In genomic region chr9:73080110-73080683, GRCh38 we compare ENCODE assay signal across 18 cellular contexts.
A peak's percentile ranks its signal among the peaks of the same experiment; 100 is the strongest.
DNase-seq lines count a peak whose midpoint lies in the region; ATAC-seq, FAIRE-seq and TF ChIP-seq lines count a peak whose summit lies in the region.
"Had no signal": no experiment of that assay in that cellular context is flagged by ENCODE, and none has a peak within 500 bp of the region (broad histone marks: within the 10 kb centered on the region; RNA-seq: fewer than 3 reads in every experiment).

No MANE protein-coding gene starts in this region.

- H4K5ac ChIP-seq in H1 (ENCODE audit: insufficient read length, low read depth, low read length), result no peak overlapping the region

- POLR2A ChIA-PET in A549 (lab: Yijun Ruan, JAX) (interaction anchor here (1.3 kb wide), 1 partner anchor 82 kb away, joined by 4 read pairs; no protein-coding TSS in a partner anchor), H1 (lab: Charles Lee; ENCODE audit: partially characterized antibody) (no interaction called here), OCI-LY7 (lab: Charles Lee) (no interaction called here)

- H3K27me3 ChIP-seq in H1 (replicated peaks in 1 of 4; ENCODE audit: control insufficient read depth in 3 of 4, extremely low read depth in 1 of 4, insufficient read depth in 3 of 4, low read length in 3 of 4), result no peaks in the 10 kb centered on the region
- H3K27me3 ChIP-seq: suprapubic skin had no signal

- no peak overlapping the region for H3K56ac ChIP-seq in H1 (replicated peaks; ENCODE audit: insufficient read length, low read depth, low read length)

- peak overlapping the region; percentile 53 for H3K4me3 Mint-ChIP-seq in HFFc6
- H3K4me3 Mint-ChIP-seq: activated B cell treated with CpG ODN at 0.5 μM for 24 hours; CD4-positive, alpha-beta T cell; naive thymus-derived CD8-positive, alpha-beta T cell; T-helper 1 cell treated with Interleukin-12 subunit alpha and Interleukin-12 subunit beta and Interleukin-4 antibody, amounts not matched to agents 30 μg/mL and 1 μg/mL, for 36 hours had no signal

- H3K36me3 ChIP-seq in H1 (ENCODE audit: control insufficient read depth in 2 of 4, insufficient read depth in 4 of 4, low read length in 3 of 4), result no peaks in the 10 kb centered on the region
- H3K36me3 ChIP-seq in OCI-LY7 (ENCODE audit: insufficient read depth, low read length), result no peaks in the 10 kb centered on the region
- H3K36me3 ChIP-seq: suprapubic skin had no signal

- peaks cover 45% of the 10 kb centered on the region for H3K4me1 Mint-ChIP-seq in HFFc6 (ENCODE audit: low read depth)
- H3K4me1 Mint-ChIP-seq: activated B cell treated with CpG ODN at 0.5 μM for 24 hours; naive thymus-derived CD8-positive, alpha-beta T cell had no signal

- CTCF ChIA-PET in A549 (lab: Yijun Ruan, JAX), result interaction anchor here (0.6 to 6.4 kb wide), 34 partner anchors 9 to 1043 kb away, joined by 3 to 54 read pairs (median 4); no protein-coding TSS in a partner anchor
- CTCF ChIA-PET in H1 (lab: Charles Lee; ENCODE audit: partially characterized antibody), result interaction anchor here (0.6 to 5.4 kb wide), 29 partner anchors 10 to 291 kb away, joined by 3 to 43 read pairs (median 4); no protein-coding TSS in a partner anchor
- CTCF ChIA-PET in OCI-LY7 (lab: Charles Lee; ENCODE audit: unreplicated experiment), result interaction anchor here (0.5 kb wide), 1 partner anchor 26 kb away, joined by 3 read pairs; no protein-coding TSS in a partner anchor

- BruUV-seq in OCI-LY7 (replicated peaks; lab: Mats Ljungman, UMichigan), result no TSS peak

- H3K9me3 ChIP-seq in A549 (no peaks in the 10 kb centered on the region; the same call in 2 of the 3 replicates), H1 (ENCODE audit: insufficient read depth in 2 of 2, low read depth in 1 of 2, low read length in 1 of 2) (no peaks in the 10 kb centered on the region), OCI-LY7 (ENCODE audit: low read length) (no peaks in the 10 kb centered on the region)
- H3K9me3 ChIP-seq: suprapubic skin had no signal

- H3K9ac ChIP-seq in H1 (replicated peaks in 1 of 4; ENCODE audit: extremely low read depth in 1 of 4, low read depth in 3 of 4, low read length in 3 of 4), result no peak overlapping the region

- H2BK120ac ChIP-seq in H1 (replicated peaks; ENCODE audit: low read depth, low read length), result no peak overlapping the region

- no peaks in the 10 kb centered on the region for H3K9me3 Mint-ChIP-seq in HFFc6
- H3K9me3 Mint-ChIP-seq: activated B cell treated with CpG ODN at 0.5 μM for 24 hours; CD4-positive, alpha-beta T cell; naive thymus-derived CD8-positive, alpha-beta T cell; T-helper 1 cell treated with Interleukin-12 subunit alpha and Interleukin-12 subunit beta and Interleukin-4 antibody, amounts not matched to agents 30 μg/mL and 1 μg/mL, for 36 hours had no signal

- H3K4me3 ChIP-seq in A549 (peak overlapping the region; percentile 0; the same call in 1 of the 3 replicates), H1 (ENCODE audit: extremely low read depth in 1 of 4, insufficient read depth in 2 of 4, low read depth in 3 of 4, low read length in 4 of 4) (no peak overlapping the region), OCI-LY7 (ENCODE audit: low read depth, low read length, poor library complexity, severe bottlenecking) (no peak overlapping the region)
- H3K4me3 ChIP-seq: GM12878, suprapubic skin had no signal

- peak in 1 of 2 experiments; percentile 13; a peak in 1 of 5 replicates for TF ChIP-seq RAD21 in A549 (conservative IDR thresholded peaks at IDR 0.05 in 1 of 2, IDR thresholded peaks at IDR 0.05 in 1 of 2)
- TF ChIP-seq RAD21 in H1 (IDR thresholded peaks at IDR 0.05 in 1 of 2, conservative IDR thresholded peaks at IDR 0.05 in 1 of 2; ENCODE audit: low read depth in 2 of 2, low read length in 2 of 2), result no peak

- H4K8ac ChIP-seq in H1 (ENCODE audit: extremely low read depth, insufficient read depth, low read length), result no peak overlapping the region

- H3K27me3 Mint-ChIP-seq in HFFc6 (ENCODE audit: insufficient read depth), result peaks cover 2% of the 10 kb centered on the region; the same call in 1 of the 2 replicates
- H3K27me3 Mint-ChIP-seq: activated B cell treated with CpG ODN at 0.5 μM for 24 hours had no signal

- no peaks in the 10 kb centered on the region for H3K9me2 ChIP-seq in OCI-LY7 (ENCODE audit: insufficient read depth, low read length)

- H2AFZ ChIP-seq in H1 (ENCODE audit: low read length), result peak overlapping the region; percentile 68
- no peak overlapping the region for H2AFZ ChIP-seq in OCI-LY7 (ENCODE audit: low read length)

- no peak overlapping the region for H2BK5ac ChIP-seq in H1 (ENCODE audit: low read depth, low read length)

- H3K27ac ChIP-seq in A549 (peak overlapping the region; percentile 82 to 94), H1 (ENCODE audit: low read depth, low read length) (no peak overlapping the region), OCI-LY7 (ENCODE audit: low read depth, low read length, poor library complexity, severe bottlenecking) (no peak overlapping the region)
- H3K27ac ChIP-seq: suprapubic skin had no signal

- H3K36me3 Mint-ChIP-seq in HFFc6 (ENCODE audit: low read depth), result no peaks in the 10 kb centered on the region
- H3K36me3 Mint-ChIP-seq: naive thymus-derived CD8-positive, alpha-beta T cell had no signal

- H2BK15ac ChIP-seq in H1 (ENCODE audit: low read length), result no peak overlapping the region

- H4K20me1 ChIP-seq in H1 (replicated peaks in 1 of 2; ENCODE audit: control insufficient read depth in 1 of 2, insufficient read depth in 2 of 2, low read length in 2 of 2), result no peaks in the 10 kb centered on the region
- no peaks in the 10 kb centered on the region for H4K20me1 ChIP-seq in OCI-LY7 (ENCODE audit: insufficient read depth, low read length)

- no peak overlapping the region for H3K14ac ChIP-seq in H1 (ENCODE audit: insufficient read length)

- no peak overlapping the region for H2BK20ac ChIP-seq in H1 (ENCODE audit: low read length)

- H3K79me2 ChIP-seq in H1 (ENCODE audit: control insufficient read depth in 1 of 2, insufficient read depth in 2 of 2, low read length in 2 of 2) (no peaks in the 10 kb centered on the region), OCI-LY7 (ENCODE audit: insufficient read depth, low read depth, low read length) (no peaks in the 10 kb centered on the region)

- no peak for TF ChIP-seq POLR2A in A549 (IDR thresholded peaks at IDR 0.05; ENCODE audit: low read length)
- no peak for TF ChIP-seq POLR2A in H1 (IDR thresholded peaks at IDR 0.05; ENCODE audit: control extremely low read depth in 1 of 2, low read depth in 2 of 2, low read length in 2 of 2)

- peak overlapping the region; percentile 27 for H3K4ac ChIP-seq in H1 (replicated peaks; ENCODE audit: insufficient read length, low read depth, low read length)

- H3K4me2 ChIP-seq in A549, result peak overlapping the region; percentile 84
- H3K4me2 ChIP-seq in H1 (ENCODE audit: insufficient read depth in 1 of 2, low read depth in 2 of 2, low read length in 2 of 2), result no peak overlapping the region; a peak in 1 of 4 replicates
- no peak overlapping the region for H3K4me2 ChIP-seq in OCI-LY7 (ENCODE audit: low read length)

- 0 out of 2 replicates have a peak overlapping the region, but pooled peaks have one; percentile 20 for H3K18ac ChIP-seq in H1 (ENCODE audit: extremely low read depth, low read length)

- no peak overlapping the region for H3K23ac ChIP-seq in H1 (ENCODE audit: insufficient read length)

- DNase-seq in A549 (ENCODE audit: low read depth in 1 of 2, low spot score in 1 of 2), result peak in 1 of 2 experiments; percentile 76
- no peak for DNase-seq in HFFc6
- DNase-seq in H1 (ENCODE audit: low read depth in 1 of 2, low spot score in 2 of 2), result no peak
- peak; percentile 14 for DNase-seq in myocyte (ENCODE audit: low read depth)
- DNase-seq in OCI-M2 (lab: John Stamatoyannopoulos, UW; ENCODE audit: unreplicated experiment), result no peak
- DNase-seq in left ventricle myocardium superior, result no peak
- DNase-seq in NCI-H748 treated with DMSO at 0.1 percent for 48 hours (lab: John Stamatoyannopoulos, UW), result no peak
- DNase-seq in OCI-LY7 (ENCODE audit: low spot score), result no peak
- DNase-seq: activated B cell treated with CpG ODN at 0.5 μM for 24 hours; CD4-positive, alpha-beta T cell; right cardiac atrium; stimulated activated CD4-positive, alpha-beta T cell treated with anti-CD3 and anti-CD28 coated beads, Interleukin-2, amount 100 ng/mL, for 24 hours had no signal

- 4% methylated on average over 3 of the region's 3 CpGs for WGBS in A549 (ENCODE audit: missing lambda C conversion rate)
- WGBS in H1 (ENCODE audit: extremely low coverage in 1 of 2, insufficient coverage in 1 of 2, insufficient read length in 1 of 2, insufficient replicate concordance in 2 of 2, low coverage in 1 of 2, low lambda C conversion rate in 2 of 2, missing lambda C conversion rate in 1 of 2), 2 experiments, result 65% methylated on average over 3 of the region's 3 CpGs; no CpG with 5 or more reads in 1 of the 2 experiments

- ATAC-seq in A549 (peak; percentile 44 to 67), left ventricle myocardium superior (no peak)
- ATAC-seq: right cardiac atrium, Right ventricle myocardium inferior had no signal

- H3K4me1 ChIP-seq in A549 (peaks cover 89% of the 10 kb centered on the region), H1 (replicated peaks in 1 of 4; ENCODE audit: control insufficient read depth in 3 of 4, insufficient read depth in 4 of 4, low read length in 3 of 4) (peaks cover 0 to 7% (median 0%) of the 10 kb centered on the region in 4 experiments; a peak in 1 of 7 replicates), OCI-LY7 (ENCODE audit: insufficient read depth, low read length, poor library complexity, severe bottlenecking) (no peaks in the 10 kb centered on the region)

- H3K79me1 ChIP-seq in H1 (ENCODE audit: low read depth, low read length), result no peaks in the 10 kb centered on the region

- H2BK12ac ChIP-seq in H1 (ENCODE audit: low read depth, low read length), result no peak overlapping the region

- H2AK5ac ChIP-seq in H1 (ENCODE audit: low read depth, low read length), result no peak overlapping the region

- no peak overlapping the region for H4K91ac ChIP-seq in H1 (replicated peaks; ENCODE audit: insufficient read length, low read length)

- TF ChIP-seq CTCF in A549 (IDR thresholded peaks at IDR 0.05) (no peak), HFFc6 (IDR thresholded peaks at IDR 0.05) (no peak), H1 (IDR thresholded peaks at IDR 0.05; ENCODE audit: control extremely low read depth in 1 of 3, insufficient read depth in 1 of 3, low read depth in 1 of 3, low read length in 3 of 3) (no peak), OCI-LY7 (conservative IDR thresholded peaks at IDR 0.05; ENCODE audit: low read length) (no peak)

- FAIRE-seq in A549 (lab: Jason Lieb, UNC) (peak; percentile 79), H1 (lab: Jason Lieb, UNC) (no peak)
- FAIRE-seq: A204.1, GM12878 had no signal

- TF ChIP-seq EP300 in A549 (IDR thresholded peaks at IDR 0.05) (0 out of 5 replicates have a peak, but pooled peaks of 1 of the 2 experiments have one; percentile 24), H1 (IDR thresholded peaks at IDR 0.05; ENCODE audit: borderline replicate concordance in 1 of 2, low read depth in 2 of 2, low read length in 2 of 2) (no peak)

- H3K27ac Mint-ChIP-seq in HFFc6, result peak overlapping the region; percentile 55; the same call in 1 of the 2 replicates
- H3K27ac Mint-ChIP-seq: activated B cell treated with CpG ODN at 0.5 μM for 24 hours; CD4-positive, alpha-beta T cell; T-helper 1 cell treated with Interleukin-12 subunit alpha and Interleukin-12 subunit beta and Interleukin-4 antibody, amounts not matched to agents 30 μg/mL and 1 μg/mL, for 36 hours had no signal

- intact Hi-C loops in left ventricle myocardium superior (cut with micrococcal nuclease) (loop anchor here (5.0 kb wide), 1 partner anchor 208 kb away; no protein-coding TSS in a partner anchor), OCI-LY7 (cut with micrococcal nuclease; ENCODE audit: unreplicated experiment) (loop anchor here (5.0 kb wide), 1 partner anchor 223 kb away; no protein-coding TSS in a partner anchor)

- H3K23me2 ChIP-seq in H1 (ENCODE audit: low read depth, low read length), result no peaks in the 10 kb centered on the region; the same call in 1 of the 2 replicates

Comparison
In these comparisons a context has a peak if more than half of its experiments do, and no peak if none do; other contexts are left out.
1. H3K27ac ChIP-seq: peak in A549 (2 of 2); none in H1 (single experiment) and OCI-LY7 (single experiment).
2. Of the 18 proteins assayed by ChIP-seq in both H1 and A549: peak only in H1: none; only in A549: MAX; in both: none; in neither: 14; mixed calls (peak in some experiments, not most) for 3.